29 cellular contexts compared by ENCODE assay signal in the genomic region with DNA sequence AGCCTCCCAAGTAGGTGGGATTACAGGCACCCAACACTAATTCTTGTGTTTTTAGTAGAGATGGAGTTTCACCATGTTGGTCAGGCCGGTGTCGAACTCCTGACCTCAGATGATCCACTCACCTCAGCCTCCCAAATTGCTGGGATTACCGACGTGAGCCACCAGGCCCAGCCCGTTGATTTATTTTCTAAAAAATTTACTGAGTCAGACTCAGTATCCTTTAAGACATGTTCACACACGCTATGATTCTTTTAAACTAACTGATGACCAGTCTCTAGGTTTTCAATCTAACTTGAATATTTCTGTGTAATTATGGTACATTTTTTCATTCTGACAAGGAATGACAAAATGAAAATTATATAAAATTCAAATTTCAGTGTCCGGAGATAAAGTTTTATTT.
"Had no signal": no experiment of that assay in that cellular context is flagged by ENCODE, and none has a peak within 500 bp of the region (broad histone marks: within the 10 kb centered on the region; RNA-seq: fewer than 3 reads in every experiment).

No MANE protein-coding gene starts in this region.

- H3K4me3 ChIP-seq: stomach, suprapubic skin, testis, thoracic aorta, thyroid gland, tibial artery, tibial nerve, transverse colon, upper lobe of left lung, upper lobe of right lung, uterus, vagina had no signal

- FAIRE-seq: urothelium cell line had no signal

- H3K27me3 Mint-ChIP-seq: stimulated activated memory B cell treated with anti-CD40 and anti-IgM and Interleukin-4, amounts not matched to agents 10 μg/mL and 1 μg/mL and 100 μg/mL, for 72 hours; stimulated activated naive B cell treated with anti-CD40 and anti-IgM and Interleukin-4, amounts not matched to agents 10 μg/mL and 1 μg/mL and 100 μg/mL, for 72 hours; stimulated activated naive CD8-positive, alpha-beta T cell treated with anti-CD3 and anti-CD28 coated beads, Interleukin-15, amount 100 ng/mL, for 72 hours; stimulated activated naive CD8-positive, alpha-beta T cell treated with anti-CD3 and anti-CD28 coated beads, Interleukin-15, Interleukin-2, amounts not matched to agents 100 ng/mL and 50 ng/mL, for 24 hours; type B pancreatic cell had no signal

- H3K9me3 ChIP-seq: testis, thoracic aorta, thyroid gland, tibial artery, transverse colon, upper lobe of left lung, upper lobe of right lung, uterus, vagina had no signal

- ATAC-seq: stimulated activated effector memory CD8-positive, alpha-beta T cell treated with anti-CD3 and anti-CD28 coated beads, Interleukin-12 subunit alpha, Interleukin-12 subunit beta, amount 100 ng/mL, for 72 hours; stimulated activated memory B cell treated with anti-CD40 and anti-IgM and Interleukin-4, amounts not matched to agents 10 μg/mL and 1 μg/mL and 100 μg/mL, for 72 hours; stimulated activated naive B cell treated with anti-CD40 and anti-IgM and Interleukin-4, amounts not matched to agents 10 μg/mL and 1 μg/mL and 100 μg/mL, for 72 hours; stimulated activated naive CD8-positive, alpha-beta T cell treated with anti-CD3 and anti-CD28 coated beads, Interleukin-15, amount 100 ng/mL, for 72 hours; stimulated activated naive CD8-positive, alpha-beta T cell treated with anti-CD3 and anti-CD28 coated beads, Interleukin-15, Interleukin-2, amounts not matched to agents 100 U/mL and 50 U/mL, for 24 hours; upper lobe of right lung had no signal

- H3K4me1 Mint-ChIP-seq: stimulated activated effector memory CD8-positive, alpha-beta T cell treated with anti-CD3 and anti-CD28 coated beads, Interleukin-12 subunit alpha, Interleukin-12 subunit beta, amount 100 ng/mL, for 72 hours; stimulated activated memory B cell treated with anti-CD40 and anti-IgM and Interleukin-4, amounts not matched to agents 10 μg/mL and 1 μg/mL and 100 μg/mL, for 72 hours; stimulated activated naive B cell treated with anti-CD40 and anti-IgM and Interleukin-4, amounts not matched to agents 10 μg/mL and 1 μg/mL and 100 μg/mL, for 72 hours; stimulated activated naive CD8-positive, alpha-beta T cell treated with anti-CD3 and anti-CD28 coated beads, Interleukin-15, amount 100 ng/mL, for 72 hours had no signal

- H3K27ac Mint-ChIP-seq: stimulated activated effector memory CD8-positive, alpha-beta T cell treated with anti-CD3 and anti-CD28 coated beads, Interleukin-12 subunit alpha, Interleukin-12 subunit beta, amount 100 ng/mL, for 72 hours; stimulated activated memory B cell treated with anti-CD40 and anti-IgM and Interleukin-4, amounts not matched to agents 10 μg/mL and 1 μg/mL and 100 μg/mL, for 72 hours; stimulated activated naive B cell treated with anti-CD40 and anti-IgM and Interleukin-4, amounts not matched to agents 10 μg/mL and 1 μg/mL and 100 μg/mL, for 72 hours; stimulated activated naive CD8-positive, alpha-beta T cell treated with anti-CD3 and anti-CD28 coated beads, Interleukin-15, amount 100 ng/mL, for 72 hours; stimulated activated naive CD8-positive, alpha-beta T cell treated with anti-CD3 and anti-CD28 coated beads, Interleukin-15, Interleukin-2, amounts not matched to agents 100 ng/mL and 50 ng/mL, for 24 hours; type B pancreatic cell had no signal

- H3K27me3 ChIP-seq: stomach, suprapubic skin, testis, thyroid gland, tibial artery, tibial nerve, transverse colon, upper lobe of left lung, upper lobe of right lung, uterus, vagina had no signal

- H3K4me1 ChIP-seq: stomach, suprapubic skin, testis, thyroid gland, tibial artery, tibial nerve, transverse colon, upper lobe of left lung, upper lobe of right lung, uterus, vagina had no signal

- DNase-seq: stimulated activated CD4-positive, alpha-beta T cell treated with anti-CD3 and anti-CD28 coated beads, Interleukin-2, amount 100 ng/mL, for 48 hours; stimulated activated CD4-positive, alpha-beta T cell treated with anti-CD3 and anti-CD28 coated beads, Interleukin-4, amount 100 ng/mL, for 1 hour; stimulated activated CD4-positive, alpha-beta T cell treated with anti-CD3 and anti-CD28 coated beads, Interleukin-4, amount 100 ng/mL, for 24 hours; stimulated activated CD4-positive, alpha-beta T cell treated with anti-CD3 and anti-CD28 coated beads, Interleukin-4, amount 100 ng/mL, for 4 hours; stimulated activated CD8-positive, alpha-beta memory T cell treated with anti-CD3 and anti-CD28 coated beads, Interleukin-4, amount 100 ng/mL, for 48 hours; stimulated activated naive B cell treated with anti-CD40 and anti-IgM and Interleukin-4, amounts not matched to agents 10 μg/mL and 1 μg/mL and 100 μg/mL, for 72 hours; stimulated activated naive CD4-positive, alpha-beta T cell; stimulated activated naive CD4-positive, alpha-beta T cell treated with Interleukin-2 at 50 U/mL for 16 hours; stimulated activated naive CD8-positive, alpha-beta T cell treated with anti-CD3 and anti-CD28 coated beads, Interleukin-15, amount 100 ng/mL, for 72 hours; stimulated activated naive CD8-positive, alpha-beta T cell treated with anti-CD3 and anti-CD28 coated beads, Interleukin-15, Interleukin-2, amounts not matched to agents 100 U/mL and 50 U/mL, for 24 hours; stomach; substantia nigra; testis; thyroid gland; tibial artery; transverse colon; trophoblast cell; upper lobe of left lung; upper lobe of right lung; uterus had no signal

- H3K36me3 ChIP-seq: stomach, suprapubic skin, thoracic aorta, thyroid gland, tibial artery, tibial nerve, transverse colon, upper lobe of left lung, upper lobe of right lung, uterus, vagina had no signal

- H3K4me3 Mint-ChIP-seq: stimulated activated effector memory CD8-positive, alpha-beta T cell treated with anti-CD3 and anti-CD28 coated beads, Interleukin-12 subunit alpha, Interleukin-12 subunit beta, amount 100 ng/mL, for 72 hours; stimulated activated memory B cell treated with anti-CD40 and anti-IgM and Interleukin-4, amounts not matched to agents 10 μg/mL and 1 μg/mL and 100 μg/mL, for 72 hours; stimulated activated naive B cell treated with anti-CD40 and anti-IgM and Interleukin-4, amounts not matched to agents 10 μg/mL and 1 μg/mL and 100 μg/mL, for 72 hours; stimulated activated naive CD8-positive, alpha-beta T cell treated with anti-CD3 and anti-CD28 coated beads, Interleukin-15, amount 100 ng/mL, for 72 hours; stimulated activated naive CD8-positive, alpha-beta T cell treated with anti-CD3 and anti-CD28 coated beads, Interleukin-15, Interleukin-2, amounts not matched to agents 100 ng/mL and 50 ng/mL, for 24 hours; type B pancreatic cell had no signal

- H3K27ac ChIP-seq: stomach, suprapubic skin, testis, thoracic aorta, thyroid gland, tibial artery, tibial nerve, transverse colon, upper lobe of left lung, upper lobe of right lung, uterus, vagina had no signal

- H3K36me3 Mint-ChIP-seq: stimulated activated effector memory CD8-positive, alpha-beta T cell treated with anti-CD3 and anti-CD28 coated beads, Interleukin-12 subunit alpha, Interleukin-12 subunit beta, amount 100 ng/mL, for 72 hours; stimulated activated memory B cell treated with anti-CD40 and anti-IgM and Interleukin-4, amounts not matched to agents 10 μg/mL and 1 μg/mL and 100 μg/mL, for 72 hours; stimulated activated naive B cell treated with anti-CD40 and anti-IgM and Interleukin-4, amounts not matched to agents 10 μg/mL and 1 μg/mL and 100 μg/mL, for 72 hours; type B pancreatic cell had no signal
